Comparison of ENCODE assay signal across 1 cellular context in the genomic region with DNA sequence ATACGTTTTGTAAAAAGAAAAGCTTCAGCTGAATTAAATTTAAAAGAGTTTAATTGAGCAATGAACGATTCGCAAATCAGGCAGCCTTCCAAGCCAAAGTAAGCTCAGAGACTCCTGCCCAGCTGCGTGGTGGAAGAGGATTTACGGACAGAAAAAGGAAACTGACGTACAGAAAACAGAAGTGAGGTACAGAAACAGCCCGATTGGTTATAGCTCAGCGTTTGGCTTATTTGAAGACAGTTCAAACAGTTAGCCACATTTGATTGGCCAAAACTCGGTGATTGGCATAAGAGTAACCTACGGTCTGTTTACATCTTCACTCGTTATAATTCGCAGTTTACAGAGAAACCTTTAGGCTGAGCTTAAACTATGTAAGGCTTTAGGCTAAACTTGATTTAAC.
TF ChIP-seq lines count a peak whose summit lies in the region.

No MANE protein-coding gene starts in this region.

TF ChIP-seq in K562, 482 proteins besides CTCF, POLR2A, EP300 and RAD21 (continued from another document and continues in another):
- TF ChIP-seq ZNF668 (CRISPR knock-in tag; IDR thresholded peaks at IDR 0.05) = no peak
- TF ChIP-seq, protein P1, sequence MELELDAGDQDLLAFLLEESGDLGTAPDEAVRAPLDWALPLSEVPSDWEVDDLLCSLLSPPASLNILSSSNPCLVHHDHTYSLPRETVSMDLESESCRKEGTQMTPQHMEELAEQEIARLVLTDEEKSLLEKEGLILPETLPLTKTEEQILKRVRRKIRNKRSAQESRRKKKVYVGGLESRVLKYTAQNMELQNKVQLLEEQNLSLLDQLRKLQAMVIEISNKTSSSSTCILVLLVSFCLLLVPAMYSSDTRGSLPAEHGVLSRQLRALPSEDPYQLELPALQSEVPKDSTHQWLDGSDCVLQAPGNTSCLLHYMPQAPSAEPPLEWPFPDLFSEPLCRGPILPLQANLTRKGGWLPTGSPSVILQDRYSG (tag; conservative IDR thresholded peaks at IDR 0.05; ENCODE audit: low read depth) = 0 out of 2 replicates have a peak, but pooled peaks have one; percentile 22
- peak; percentile 31 for TF ChIP-seq NFYB (IDR thresholded peaks at IDR 0.05; ENCODE audit: extremely low read depth, insufficient read length)
- TF ChIP-seq ZNF431 (CRISPR knock-in tag; IDR thresholded peaks at IDR 0.05) = no peak
- no peak for TF ChIP-seq E2F3 (CRISPR knock-in tag; IDR thresholded peaks at IDR 0.05)
- peak; percentile 59; the same call in 1 of the 2 replicates for TF ChIP-seq SPI1 (IDR thresholded peaks at IDR 0.05; ENCODE audit: borderline replicate concordance, low read depth, low read length)
- TF ChIP-seq, protein P2, sequence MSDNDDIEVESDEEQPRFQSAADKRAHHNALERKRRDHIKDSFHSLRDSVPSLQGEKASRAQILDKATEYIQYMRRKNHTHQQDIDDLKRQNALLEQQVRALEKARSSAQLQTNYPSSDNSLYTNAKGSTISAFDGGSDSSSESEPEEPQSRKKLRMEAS (CRISPR knock-in tag; IDR thresholded peaks at IDR 0.05) = no peak
- TF ChIP-seq MYBL2 (IDR thresholded peaks at IDR 0.05; ENCODE audit: low read depth) = peak; percentile 88
- no peak for TF ChIP-seq MYBL2 (CRISPR knock-in tag; IDR thresholded peaks at IDR 0.05; ENCODE audit: borderline replicate concordance)
- TF ChIP-seq SIRT6 (IDR thresholded peaks at IDR 0.05; ENCODE audit: low read depth, low read length) = no peak
- 0 out of 4 replicates have a peak, but pooled peaks of 1 of the 2 experiments have one; percentile 2 for TF ChIP-seq CSDE1 (IDR thresholded peaks at IDR 0.05)
- TF ChIP-seq, protein P3, sequence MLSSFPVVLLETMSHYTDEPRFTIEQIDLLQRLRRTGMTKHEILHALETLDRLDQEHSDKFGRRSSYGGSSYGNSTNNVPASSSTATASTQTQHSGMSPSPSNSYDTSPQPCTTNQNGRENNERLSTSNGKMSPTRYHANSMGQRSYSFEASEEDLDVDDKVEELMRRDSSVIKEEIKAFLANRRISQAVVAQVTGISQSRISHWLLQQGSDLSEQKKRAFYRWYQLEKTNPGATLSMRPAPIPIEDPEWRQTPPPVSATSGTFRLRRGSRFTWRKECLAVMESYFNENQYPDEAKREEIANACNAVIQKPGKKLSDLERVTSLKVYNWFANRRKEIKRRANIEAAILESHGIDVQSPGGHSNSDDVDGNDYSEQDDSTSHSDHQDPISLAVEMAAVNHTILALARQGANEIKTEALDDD (IDR thresholded peaks at IDR 0.05) = no peak
- TF ChIP-seq TAF1 (IDR thresholded peaks at IDR 0.05; ENCODE audit: control insufficient read depth, extremely low read depth, insufficient read depth, low read length, severe bottlenecking) = no peak
- no peak for TF ChIP-seq NFE2 (IDR thresholded peaks at IDR 0.05; ENCODE audit: low read depth)
- TF ChIP-seq TFAM (CRISPR knock-in tag; conservative IDR thresholded peaks at IDR 0.05) = no peak
- TF ChIP-seq RAD51 (IDR thresholded peaks at IDR 0.05; ENCODE audit: borderline replicate concordance, low read depth) = no peak
- TF ChIP-seq, protein P4, sequence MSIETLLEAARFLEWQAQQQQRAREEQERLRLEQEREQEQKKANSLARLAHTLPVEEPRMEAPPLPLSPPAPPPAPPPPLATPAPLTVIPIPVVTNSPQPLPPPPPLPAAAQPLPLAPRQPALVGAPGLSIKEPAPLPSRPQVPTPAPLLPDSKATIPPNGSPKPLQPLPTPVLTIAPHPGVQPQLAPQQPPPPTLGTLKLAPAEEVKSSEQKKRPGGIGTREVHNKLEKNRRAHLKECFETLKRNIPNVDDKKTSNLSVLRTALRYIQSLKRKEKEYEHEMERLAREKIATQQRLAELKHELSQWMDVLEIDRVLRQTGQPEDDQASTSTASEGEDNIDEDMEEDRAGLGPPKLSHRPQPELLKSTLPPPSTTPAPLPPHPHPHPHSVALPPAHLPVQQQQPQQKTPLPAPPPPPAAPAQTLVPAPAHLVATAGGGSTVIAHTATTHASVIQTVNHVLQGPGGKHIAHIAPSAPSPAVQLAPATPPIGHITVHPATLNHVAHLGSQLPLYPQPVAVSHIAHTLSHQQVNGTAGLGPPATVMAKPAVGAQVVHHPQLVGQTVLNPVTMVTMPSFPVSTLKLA (conservative IDR thresholded peaks at IDR 0.05) = 0 out of 4 replicates have a peak, but pooled peaks of 1 of the 2 experiments have one; percentile 2
- TF ChIP-seq, protein P5, sequence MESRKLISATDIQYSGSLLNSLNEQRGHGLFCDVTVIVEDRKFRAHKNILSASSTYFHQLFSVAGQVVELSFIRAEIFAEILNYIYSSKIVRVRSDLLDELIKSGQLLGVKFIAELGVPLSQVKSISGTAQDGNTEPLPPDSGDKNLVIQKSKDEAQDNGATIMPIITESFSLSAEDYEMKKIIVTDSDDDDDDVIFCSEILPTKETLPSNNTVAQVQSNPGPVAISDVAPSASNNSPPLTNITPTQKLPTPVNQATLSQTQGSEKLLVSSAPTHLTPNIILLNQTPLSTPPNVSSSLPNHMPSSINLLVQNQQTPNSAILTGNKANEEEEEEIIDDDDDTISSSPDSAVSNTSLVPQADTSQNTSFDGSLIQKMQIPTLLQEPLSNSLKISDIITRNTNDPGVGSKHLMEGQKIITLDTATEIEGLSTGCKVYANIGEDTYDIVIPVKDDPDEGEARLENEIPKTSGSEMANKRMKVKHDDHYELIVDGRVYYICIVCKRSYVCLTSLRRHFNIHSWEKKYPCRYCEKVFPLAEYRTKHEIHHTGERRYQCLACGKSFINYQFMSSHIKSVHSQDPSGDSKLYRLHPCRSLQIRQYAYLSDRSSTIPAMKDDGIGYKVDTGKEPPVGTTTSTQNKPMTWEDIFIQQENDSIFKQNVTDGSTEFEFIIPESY (CRISPR knock-in tag; IDR thresholded peaks at IDR 0.05) = no peak
- TF ChIP-seq, protein P6, sequence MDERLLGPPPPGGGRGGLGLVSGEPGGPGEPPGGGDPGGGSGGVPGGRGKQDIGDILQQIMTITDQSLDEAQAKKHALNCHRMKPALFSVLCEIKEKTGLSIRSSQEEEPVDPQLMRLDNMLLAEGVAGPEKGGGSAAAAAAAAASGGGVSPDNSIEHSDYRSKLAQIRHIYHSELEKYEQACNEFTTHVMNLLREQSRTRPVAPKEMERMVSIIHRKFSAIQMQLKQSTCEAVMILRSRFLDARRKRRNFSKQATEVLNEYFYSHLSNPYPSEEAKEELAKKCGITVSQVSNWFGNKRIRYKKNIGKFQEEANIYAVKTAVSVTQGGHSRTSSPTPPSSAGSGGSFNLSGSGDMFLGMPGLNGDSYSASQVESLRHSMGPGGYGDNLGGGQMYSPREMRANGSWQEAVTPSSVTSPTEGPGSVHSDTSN (CRISPR knock-in tag; IDR thresholded peaks at IDR 0.05; ENCODE audit: low read depth) = no peak
- TF ChIP-seq, protein P6 (tag; conservative IDR thresholded peaks at IDR 0.05; ENCODE audit: low read depth) = no peak; the same call in none of the 2 replicates
- TF ChIP-seq CC2D1A (IDR thresholded peaks at IDR 0.05) = peak; percentile 41
- peak; percentile 19 for TF ChIP-seq RBM25 (IDR thresholded peaks at IDR 0.05; ENCODE audit: low read depth, low read length, severe bottlenecking)
- TF ChIP-seq NR3C1 (CRISPR knock-in tag; IDR thresholded peaks at IDR 0.05) = no peak
- no peak for TF ChIP-seq FOXA1 (IDR thresholded peaks at IDR 0.05; ENCODE audit: borderline replicate concordance)
- no peak for TF ChIP-seq ZBTB1 (CRISPR knock-in tag; IDR thresholded peaks at IDR 0.05; ENCODE audit: borderline replicate concordance, low read depth)
- no peak for TF ChIP-seq ZNF146 (CRISPR knock-in tag; IDR thresholded peaks at IDR 0.05; ENCODE audit: unreplicated experiment)
- TF ChIP-seq, protein P7, sequence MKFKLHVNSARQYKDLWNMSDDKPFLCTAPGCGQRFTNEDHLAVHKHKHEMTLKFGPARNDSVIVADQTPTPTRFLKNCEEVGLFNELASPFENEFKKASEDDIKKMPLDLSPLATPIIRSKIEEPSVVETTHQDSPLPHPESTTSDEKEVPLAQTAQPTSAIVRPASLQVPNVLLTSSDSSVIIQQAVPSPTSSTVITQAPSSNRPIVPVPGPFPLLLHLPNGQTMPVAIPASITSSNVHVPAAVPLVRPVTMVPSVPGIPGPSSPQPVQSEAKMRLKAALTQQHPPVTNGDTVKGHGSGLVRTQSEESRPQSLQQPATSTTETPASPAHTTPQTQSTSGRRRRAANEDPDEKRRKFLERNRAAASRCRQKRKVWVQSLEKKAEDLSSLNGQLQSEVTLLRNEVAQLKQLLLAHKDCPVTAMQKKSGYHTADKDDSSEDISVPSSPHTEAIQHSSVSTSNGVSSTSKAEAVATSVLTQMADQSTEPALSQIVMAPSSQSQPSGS (CRISPR knock-in tag; IDR thresholded peaks at IDR 0.05) = no peak
- TF ChIP-seq, protein P8, sequence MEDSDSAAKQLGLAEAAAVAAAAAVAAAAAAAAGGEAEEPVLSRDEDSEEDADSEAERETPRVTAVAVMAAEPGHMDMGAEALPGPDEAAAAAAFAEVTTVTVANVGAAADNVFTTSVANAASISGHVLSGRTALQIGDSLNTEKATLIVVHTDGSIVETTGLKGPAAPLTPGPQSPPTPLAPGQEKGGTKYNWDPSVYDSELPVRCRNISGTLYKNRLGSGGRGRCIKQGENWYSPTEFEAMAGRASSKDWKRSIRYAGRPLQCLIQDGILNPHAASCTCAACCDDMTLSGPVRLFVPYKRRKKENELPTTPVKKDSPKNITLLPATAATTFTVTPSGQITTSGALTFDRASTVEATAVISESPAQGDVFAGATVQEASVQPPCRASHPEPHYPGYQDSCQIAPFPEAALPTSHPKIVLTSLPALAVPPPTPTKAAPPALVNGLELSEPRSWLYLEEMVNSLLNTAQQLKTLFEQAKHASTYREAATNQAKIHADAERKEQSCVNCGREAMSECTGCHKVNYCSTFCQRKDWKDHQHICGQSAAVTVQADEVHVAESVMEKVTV (CRISPR knock-in tag; IDR thresholded peaks at IDR 0.05) = no peak
- TF ChIP-seq, protein P9, sequence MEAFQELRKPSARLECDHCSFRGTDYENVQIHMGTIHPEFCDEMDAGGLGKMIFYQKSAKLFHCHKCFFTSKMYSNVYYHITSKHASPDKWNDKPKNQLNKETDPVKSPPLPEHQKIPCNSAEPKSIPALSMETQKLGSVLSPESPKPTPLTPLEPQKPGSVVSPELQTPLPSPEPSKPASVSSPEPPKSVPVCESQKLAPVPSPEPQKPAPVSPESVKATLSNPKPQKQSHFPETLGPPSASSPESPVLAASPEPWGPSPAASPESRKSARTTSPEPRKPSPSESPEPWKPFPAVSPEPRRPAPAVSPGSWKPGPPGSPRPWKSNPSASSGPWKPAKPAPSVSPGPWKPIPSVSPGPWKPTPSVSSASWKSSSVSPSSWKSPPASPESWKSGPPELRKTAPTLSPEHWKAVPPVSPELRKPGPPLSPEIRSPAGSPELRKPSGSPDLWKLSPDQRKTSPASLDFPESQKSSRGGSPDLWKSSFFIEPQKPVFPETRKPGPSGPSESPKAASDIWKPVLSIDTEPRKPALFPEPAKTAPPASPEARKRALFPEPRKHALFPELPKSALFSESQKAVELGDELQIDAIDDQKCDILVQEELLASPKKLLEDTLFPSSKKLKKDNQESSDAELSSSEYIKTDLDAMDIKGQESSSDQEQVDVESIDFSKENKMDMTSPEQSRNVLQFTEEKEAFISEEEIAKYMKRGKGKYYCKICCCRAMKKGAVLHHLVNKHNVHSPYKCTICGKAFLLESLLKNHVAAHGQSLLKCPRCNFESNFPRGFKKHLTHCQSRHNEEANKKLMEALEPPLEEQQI (IDR thresholded peaks at IDR 0.05) = 0 out of 2 replicates have a peak, but pooled peaks have one; percentile 25
- TF ChIP-seq GTF2A2 (tag; IDR thresholded peaks at IDR 0.05) = no peak
- TF ChIP-seq, protein P10, sequence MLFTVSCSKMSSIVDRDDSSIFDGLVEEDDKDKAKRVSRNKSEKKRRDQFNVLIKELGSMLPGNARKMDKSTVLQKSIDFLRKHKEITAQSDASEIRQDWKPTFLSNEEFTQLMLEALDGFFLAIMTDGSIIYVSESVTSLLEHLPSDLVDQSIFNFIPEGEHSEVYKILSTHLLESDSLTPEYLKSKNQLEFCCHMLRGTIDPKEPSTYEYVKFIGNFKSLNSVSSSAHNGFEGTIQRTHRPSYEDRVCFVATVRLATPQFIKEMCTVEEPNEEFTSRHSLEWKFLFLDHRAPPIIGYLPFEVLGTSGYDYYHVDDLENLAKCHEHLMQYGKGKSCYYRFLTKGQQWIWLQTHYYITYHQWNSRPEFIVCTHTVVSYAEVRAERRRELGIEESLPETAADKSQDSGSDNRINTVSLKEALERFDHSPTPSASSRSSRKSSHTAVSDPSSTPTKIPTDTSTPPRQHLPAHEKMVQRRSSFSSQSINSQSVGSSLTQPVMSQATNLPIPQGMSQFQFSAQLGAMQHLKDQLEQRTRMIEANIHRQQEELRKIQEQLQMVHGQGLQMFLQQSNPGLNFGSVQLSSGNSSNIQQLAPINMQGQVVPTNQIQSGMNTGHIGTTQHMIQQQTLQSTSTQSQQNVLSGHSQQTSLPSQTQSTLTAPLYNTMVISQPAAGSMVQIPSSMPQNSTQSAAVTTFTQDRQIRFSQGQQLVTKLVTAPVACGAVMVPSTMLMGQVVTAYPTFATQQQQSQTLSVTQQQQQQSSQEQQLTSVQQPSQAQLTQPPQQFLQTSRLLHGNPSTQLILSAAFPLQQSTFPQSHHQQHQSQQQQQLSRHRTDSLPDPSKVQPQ (CRISPR knock-in tag; IDR thresholded peaks at IDR 0.05; ENCODE audit: borderline replicate concordance) = no peak
- TF ChIP-seq PCBP2 (IDR thresholded peaks at IDR 0.05; ENCODE audit: low read depth, low read length, poor library complexity, severe bottlenecking) = no peak
- TF ChIP-seq, protein P11, sequence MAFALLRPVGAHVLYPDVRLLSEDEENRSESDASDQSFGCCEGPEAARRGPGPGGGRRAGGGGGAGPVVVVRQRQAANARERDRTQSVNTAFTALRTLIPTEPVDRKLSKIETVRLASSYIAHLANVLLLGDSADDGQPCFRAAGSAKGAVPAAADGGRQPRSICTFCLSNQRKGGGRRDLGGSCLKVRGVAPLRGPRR (CRISPR knock-in tag; IDR thresholded peaks at IDR 0.05) = 0 out of 2 replicates have a peak, but pooled peaks have one; percentile 47
- TF ChIP-seq POU5F1 (IDR thresholded peaks at IDR 0.05; ENCODE audit: borderline replicate concordance, low read depth, low read length, partially characterized antibody) = no peak
- no peak for TF ChIP-seq U2AF1 (optimal IDR thresholded peaks at IDR 0.05; ENCODE audit: low read depth, low read length)
- no peak for TF ChIP-seq TEAD2 (tag; IDR thresholded peaks at IDR 0.05)
- 0 out of 2 replicates have a peak, but pooled peaks have one; percentile 15 for TF ChIP-seq DMBX1 (CRISPR knock-in tag; IDR thresholded peaks at IDR 0.05; ENCODE audit: borderline replicate concordance)
- TF ChIP-seq ILF3 (IDR thresholded peaks at IDR 0.05; ENCODE audit: borderline replicate concordance) = no peak
- no peak for TF ChIP-seq NFE2L1 (tag; IDR thresholded peaks at IDR 0.05; ENCODE audit: borderline replicate concordance, low read depth)
- no peak for TF ChIP-seq SLC30A9 (CRISPR knock-in tag; IDR thresholded peaks at IDR 0.05)
- TF ChIP-seq GTF2E2 (tag; IDR thresholded peaks at IDR 0.05) = no peak
- no peak for TF ChIP-seq NR2F6 (CRISPR knock-in tag; IDR thresholded peaks at IDR 0.05)
- TF ChIP-seq ZZZ3 (IDR thresholded peaks at IDR 0.05) = no peak
